ENCODE assay signal across 10 cellular contexts in the genomic region with DNA sequence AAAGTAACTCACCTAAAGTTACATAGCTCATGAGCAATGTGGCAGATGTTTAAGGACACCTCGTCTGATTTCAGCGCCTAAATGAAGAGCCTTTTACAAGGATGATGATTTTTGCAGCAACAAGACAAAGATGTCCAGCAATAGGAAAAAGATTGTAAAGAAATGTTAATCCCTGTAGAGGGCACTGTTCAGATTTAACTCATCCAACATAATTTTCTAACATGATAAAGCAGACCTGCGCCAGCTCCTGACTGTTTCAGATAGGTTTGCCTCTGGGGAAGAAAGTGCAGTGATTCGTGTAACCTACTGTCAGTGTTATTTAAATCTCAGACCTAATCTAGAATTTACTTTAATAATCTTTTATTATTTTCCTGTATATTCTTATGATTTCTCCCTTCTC.
DNase-seq lines count a peak whose midpoint lies in the region; ATAC-seq and TF ChIP-seq lines count a peak whose summit lies in the region.
"Had no signal": no experiment of that assay in that cellular context is flagged by ENCODE, and none has a peak within 500 bp of the region (broad histone marks: within the 10 kb centered on the region; RNA-seq: fewer than 3 reads in every experiment).

No MANE protein-coding gene starts in this region.

- intact Hi-C loops in lower lobe of right lung (cut with DNase I), result no loop called here

- H2AFZ ChIP-seq in Karpas-422 (ENCODE audit: low read length), result no peak overlapping the region

- H3K27ac ChIP-seq in Karpas-422 (ENCODE audit: low read length) (no peak overlapping the region), lower lobe of right lung (no peak overlapping the region)
- H3K27ac ChIP-seq in effector memory CD4-positive, alpha-beta T cell (ENCODE audit: insufficient read depth, low read length, poor library complexity, severe bottlenecking), result no peak overlapping the region

- H3K4me2 ChIP-seq in Karpas-422 (ENCODE audit: low read depth, low read length, poor library complexity, severe bottlenecking), result peak overlapping the region; percentile 41

- no peaks in the 10 kb centered on the region for H3K79me2 ChIP-seq in Karpas-422 (ENCODE audit: low read length)

- ATAC-seq in lower lobe of right lung, result no peak
- ATAC-seq in HG03175 (IDR thresholded peaks at IDR 0.05; ENCODE audit: unreplicated experiment), result no peak
- ATAC-seq in GM18505 (IDR thresholded peaks at IDR 0.05; ENCODE audit: unreplicated experiment), result no peak

- H3K36me3 ChIP-seq in Karpas-422 (ENCODE audit: insufficient read depth, low read length), result no peaks in the 10 kb centered on the region
- H3K36me3 ChIP-seq in lower lobe of right lung, result no peaks in the 10 kb centered on the region
- H3K36me3 ChIP-seq in effector memory CD4-positive, alpha-beta T cell (ENCODE audit: control insufficient read depth, insufficient read depth, low read length), result no peaks in the 10 kb centered on the region

- TF ChIP-seq CTCF in lower lobe of right lung (IDR thresholded peaks at IDR 0.05), result peak; percentile 27

- H3K27me3 ChIP-seq in Karpas-422 (ENCODE audit: low read length) (no peaks in the 10 kb centered on the region), lower lobe of right lung (ENCODE audit: low read depth) (no peaks in the 10 kb centered on the region)
- H3K27me3 ChIP-seq in effector memory CD4-positive, alpha-beta T cell (replicated peaks; ENCODE audit: control insufficient read depth, insufficient read depth, low read length, poor library complexity, severe bottlenecking), result no peaks in the 10 kb centered on the region

- H3K4me3 ChIP-seq in Karpas-422 (ENCODE audit: low read length), result no peak overlapping the region
- H3K4me3 ChIP-seq in lower lobe of right lung, result no peak overlapping the region
- H3K4me3 ChIP-seq in effector memory CD4-positive, alpha-beta T cell (ENCODE audit: insufficient read depth, low read depth, low read length, poor library complexity, severe bottlenecking), result no peak overlapping the region

- no peak overlapping the region for H3K9ac ChIP-seq in Karpas-422 (ENCODE audit: low read length)

- DNase-seq in D341Med (ENCODE audit: low spot score) (peak; percentile 46), Karpas-422 (peak; percentile 83), amniotic epithelial cell (ENCODE audit: low read depth) (peak; percentile 1), lower lobe of right lung (no peak), midbrain (lab: John Stamatoyannopoulos, UW) (no peak)
- no peak for DNase-seq in effector memory CD4-positive, alpha-beta T cell
- DNase-seq: activated gamma-delta T cell treated with Interleukin-2 at 50 U/mL for 16 hours, hypothalamus had no signal

- no peaks in the 10 kb centered on the region for H3K9me2 ChIP-seq in Karpas-422 (replicated peaks; ENCODE audit: insufficient read depth, low read length)

- no peaks in the 10 kb centered on the region for H4K20me1 ChIP-seq in Karpas-422 (ENCODE audit: insufficient read depth, low read depth, low read length)

- H3K4me1 ChIP-seq in Karpas-422 (ENCODE audit: low read length) (peaks cover 28% of the 10 kb centered on the region), lower lobe of right lung (no peaks in the 10 kb centered on the region)
- H3K4me1 ChIP-seq in effector memory CD4-positive, alpha-beta T cell (ENCODE audit: control insufficient read depth, insufficient read depth, low read length, poor library complexity, severe bottlenecking), result no peaks in the 10 kb centered on the region

- no peak for TF ChIP-seq POLR2A in GM18505 (IDR thresholded peaks at IDR 0.05; ENCODE audit: borderline replicate concordance, extremely low read depth, insufficient read depth, insufficient read length)

- H3K9me3 ChIP-seq in Karpas-422 (ENCODE audit: low read length) (no peaks in the 10 kb centered on the region), lower lobe of right lung (peaks cover 4% of the 10 kb centered on the region)
- no peaks in the 10 kb centered on the region for H3K9me3 ChIP-seq in effector memory CD4-positive, alpha-beta T cell (ENCODE audit: control insufficient read depth, low read length)

Comparison
In these comparisons a context has a peak if more than half of its experiments do, and no peak if none do; other contexts are left out.
1. DNase-seq: peak in D341Med (single experiment), Karpas-422 (single experiment) and amniotic epithelial cell (single experiment); none in lower lobe of right lung (single experiment), midbrain (single experiment) and effector memory CD4-positive, alpha-beta T cell (0 of 3).